Comparison of ENCODE assay signal across 8 cellular contexts in genomic region chr2:232325324-232326273, GRCh38.
A peak's percentile ranks its signal among the peaks of the same experiment; 100 is the strongest.
DNase-seq lines count a peak whose midpoint lies in the region; ATAC-seq and TF ChIP-seq lines count a peak whose summit lies in the region.

No MANE protein-coding gene starts in this region.

- H3K36me3 Mint-ChIP-seq in activated T-cell treated with anti-CD3 and anti-CD28 coated beads, Interleukin-2, amount 50 U/mL, for 24 hours (ENCODE audit: low read depth), result no peaks in the 10 kb centered on the region

- H3K36me3 ChIP-seq in parathyroid adenoma (ENCODE audit: control insufficient read depth, insufficient read depth, low read length), result no peaks in the 10 kb centered on the region

- H3K27me3 Mint-ChIP-seq in activated T-cell treated with anti-CD3 and anti-CD28 coated beads, Interleukin-2, amount 50 U/mL, for 24 hours, result no peaks in the 10 kb centered on the region

- H3K4me1 ChIP-seq in parathyroid adenoma, result peaks cover 14% of the 10 kb centered on the region

- peak; percentile 76 for DNase-seq in ELF-1 (ENCODE audit: low read depth, low spot score)
- DNase-seq in activated T-cell treated with anti-CD3 and anti-CD28 coated beads, Interleukin-2, amount 50 U/mL, for 24 hours, result peak; percentile 74
- peak in 1 of 2 donors; percentile 53 for DNase-seq in foreskin fibroblast
- no peak for DNase-seq in NCI-H1105 treated with DMSO at 0.1 percent for 48 hours (lab: John Stamatoyannopoulos, UW)
- no peak for DNase-seq in NOMO-1 treated with dmso at 0.1 percent for 144 hours (lab: John Stamatoyannopoulos, UW; ENCODE audit: unreplicated experiment)

- H3K79me2 ChIP-seq in parathyroid adenoma, result peaks cover 2% of the 10 kb centered on the region

- H3K9me3 ChIP-seq in parathyroid adenoma (ENCODE audit: control insufficient read depth, low read length), result no peaks in the 10 kb centered on the region

- no peak overlapping the region for H3K27ac ChIP-seq in parathyroid adenoma

- no peak overlapping the region for H3K27ac Mint-ChIP-seq in activated T-cell treated with anti-CD3 and anti-CD28 coated beads, Interleukin-2, amount 50 U/mL, for 24 hours

- H3K4me2 ChIP-seq in parathyroid adenoma (ENCODE audit: low read length), result no peak overlapping the region

- ATAC-seq in GM19035 (IDR thresholded peaks at IDR 0.05; ENCODE audit: unreplicated experiment), result no peak

- H3K4me3 ChIP-seq in foreskin fibroblast (ENCODE audit: low read depth in 1 of 2, low read length in 2 of 2) (no peak overlapping the region), parathyroid adenoma (ENCODE audit: low read depth, low read length) (no peak overlapping the region)

- TF ChIP-seq CTCF in LNCAP (IDR thresholded peaks at IDR 0.05), result peak; percentile 49
- TF ChIP-seq CTCF in foreskin fibroblast (IDR thresholded peaks at IDR 0.05; ENCODE audit: low read depth, low read length), result peak; percentile 25
- peak; percentile 60 for TF ChIP-seq CTCF in parathyroid adenoma (IDR thresholded peaks at IDR 0.05)

- no peaks in the 10 kb centered on the region for H3K9me3 Mint-ChIP-seq in activated T-cell treated with anti-CD3 and anti-CD28 coated beads, Interleukin-2, amount 50 U/mL, for 24 hours

- peaks cover 35% of the 10 kb centered on the region for H3K4me1 Mint-ChIP-seq in activated T-cell treated with anti-CD3 and anti-CD28 coated beads, Interleukin-2, amount 50 U/mL, for 24 hours (ENCODE audit: low read depth)

- no peak overlapping the region for H2AFZ ChIP-seq in parathyroid adenoma

- H3K27me3 ChIP-seq in parathyroid adenoma (ENCODE audit: control insufficient read depth, insufficient read depth, low read length), result no peaks in the 10 kb centered on the region

- H3K9ac ChIP-seq in parathyroid adenoma, result no peak overlapping the region

- H3K4me3 Mint-ChIP-seq in activated T-cell treated with anti-CD3 and anti-CD28 coated beads, Interleukin-2, amount 50 U/mL, for 24 hours, result no peak overlapping the region

Comparison
In these comparisons a context has a peak if more than half of its experiments do, and no peak if none do; other contexts are left out.
1. DNase-seq: peak in ELF-1 (single experiment) and activated T-cell treated with anti-CD3 and anti-CD28 coated beads, Interleukin-2, amount 50 U/mL, for 24 hours (single experiment); none in NCI-H1105 treated with DMSO at 0.1 percent for 48 hours (single experiment) and NOMO-1 treated with dmso at 0.1 percent for 144 hours (single experiment).
2. Peak in every context shown above with its lines, with median percentiles within 50 percentile points of each other: CTCF ChIP-seq.